ENCODE assay signal across 9 cellular contexts in genomic region chr3:45547764-45548683, GRCh38. TPM values are rescaled to one million over a fixed set of nuclear protein-coding genes. Genes with fewer than 3 reads are reported as not detected.
DNase-seq lines count a peak whose midpoint lies in the region; TF ChIP-seq lines count a peak whose summit lies in the region.
"Had no signal": no experiment of that assay in that cellular context is flagged by ENCODE, and none has a peak within 500 bp of the region (broad histone marks: within the 10 kb centered on the region; RNA-seq: fewer than 3 reads in every experiment).

No MANE protein-coding gene starts in this region.

- no peak overlapping the region for H3K18ac ChIP-seq in mesendoderm (ENCODE audit: low read length)

- peak; percentile 96 for DNase-seq in AG10803 (ENCODE audit: low read depth)
- DNase-seq in HS-5 (ENCODE audit: low read depth) = peak; percentile 42
- DNase-seq in myocyte (ENCODE audit: low read depth) = peak; percentile 61
- no peak for DNase-seq in mesendoderm
- no peak for DNase-seq in stimulated activated CD4-positive, alpha-beta T cell treated with anti-CD3 and anti-CD28 coated beads, Interleukin-4, amount 100 ng/mL, for 1 hour
- DNase-seq in DMS153 (lab: John Stamatoyannopoulos, UW) = no peak
- no peak for DNase-seq in A172 (ENCODE audit: low spot score)

- no peaks in the 10 kb centered on the region for H3K79me2 ChIP-seq in mesendoderm (ENCODE audit: control insufficient read depth, insufficient read depth, low read length)

- H2AK5ac ChIP-seq in mesendoderm (ENCODE audit: low read length) = no peak overlapping the region

- H3K23ac ChIP-seq in mesendoderm (ENCODE audit: low read length) = no peak overlapping the region

- no peak for TF ChIP-seq CTCF in AG10803 (conservative IDR thresholded peaks at IDR 0.05; ENCODE audit: low read length)

- no peak overlapping the region for H4K8ac ChIP-seq in mesendoderm (ENCODE audit: low read depth, low read length)

- H3K79me1 ChIP-seq in mesendoderm (ENCODE audit: low read length) = no peaks in the 10 kb centered on the region

- H3K9ac ChIP-seq in mesendoderm (ENCODE audit: low read length) = no peak overlapping the region

- no peak overlapping the region for H3K4me2 ChIP-seq in mesendoderm (ENCODE audit: low read length)

- no peak overlapping the region for H3K27ac ChIP-seq in mesendoderm (ENCODE audit: low read depth, low read length)
- H3K27ac ChIP-seq: tibial artery had no signal

- H3K4me3 ChIP-seq in AG10803 (ENCODE audit: low read length) (no peak overlapping the region), mesendoderm (ENCODE audit: low read length) (no peak overlapping the region)
- H3K4me3 ChIP-seq: tibial artery had no signal

- intact Hi-C loops in dendritic cell treated with granulocyte-macrophage colony-stimulating factor and Interleukin-4, amounts not matched to agents 40 ng/mL and 50 ng/mL, for 4 days (cut with micrococcal nuclease) = no loop called here

- no CpG with 5 or more reads among the region's 7 CpGs for WGBS in mesendoderm (ENCODE audit: extremely low coverage, insufficient coverage, low lambda C conversion rate)

- no peaks in the 10 kb centered on the region for H3K4me1 ChIP-seq in mesendoderm (ENCODE audit: control insufficient read depth, low read depth, low read length)

- no peak overlapping the region for H2BK120ac ChIP-seq in mesendoderm (ENCODE audit: low read depth, low read length)

- H2BK15ac ChIP-seq in mesendoderm (replicated peaks; ENCODE audit: low read depth) = no peak overlapping the region

- no peaks in the 10 kb centered on the region for H3K9me3 Mint-ChIP-seq in dendritic cell treated with granulocyte-macrophage colony-stimulating factor and Interleukin-4, amounts not matched to agents 40 ng/mL and 50 ng/mL, for 4 days

- no peak overlapping the region for H2BK5ac ChIP-seq in mesendoderm (ENCODE audit: low read length)

- peaks cover 73% of the 10 kb centered on the region for H3K4me1 Mint-ChIP-seq in dendritic cell treated with granulocyte-macrophage colony-stimulating factor and Interleukin-4, amounts not matched to agents 40 ng/mL and 50 ng/mL, for 4 days (ENCODE audit: low read depth)

- H3K36me3 ChIP-seq in mesendoderm (ENCODE audit: control insufficient read depth, insufficient read depth, low read length) = no peaks in the 10 kb centered on the region

- H3K36me3 Mint-ChIP-seq in dendritic cell treated with granulocyte-macrophage colony-stimulating factor and Interleukin-4, amounts not matched to agents 40 ng/mL and 50 ng/mL, for 4 days (ENCODE audit: low read depth) = peaks cover 11% of the 10 kb centered on the region

- no peak overlapping the region for H4K5ac ChIP-seq in mesendoderm (ENCODE audit: low read length)

- H3K27me3 Mint-ChIP-seq in dendritic cell treated with granulocyte-macrophage colony-stimulating factor and Interleukin-4, amounts not matched to agents 40 ng/mL and 50 ng/mL, for 4 days = no peaks in the 10 kb centered on the region

- no peak overlapping the region for H3K56ac ChIP-seq in mesendoderm (ENCODE audit: low read length)

- H3K27me3 ChIP-seq in mesendoderm (ENCODE audit: insufficient read depth, low read length, poor library complexity) = no peaks in the 10 kb centered on the region
- H3K27me3 ChIP-seq: tibial artery had no signal

- no peak overlapping the region for H3K4ac ChIP-seq in mesendoderm (ENCODE audit: low read depth, low read length)

- H3K4me3 Mint-ChIP-seq in dendritic cell treated with granulocyte-macrophage colony-stimulating factor and Interleukin-4, amounts not matched to agents 40 ng/mL and 50 ng/mL, for 4 days = no peak overlapping the region

- H3K27ac Mint-ChIP-seq in dendritic cell treated with granulocyte-macrophage colony-stimulating factor and Interleukin-4, amounts not matched to agents 40 ng/mL and 50 ng/mL, for 4 days = peak overlapping the region; percentile 82

RNA-seq across cellular contexts. Expression of gene LIMD1, which starts 46.5 kb away (rescaled TPM):
- total RNA-seq in myocyte = 29.2 and 35.9 TPM in 2 replicates
- 12.4 TPM for polyA plus RNA-seq in myocyte (2012)
- polyA plus RNA-seq in mesendoderm (2013, experiment 1 of 2) = 11.1 TPM
- polyA plus RNA-seq in mesendoderm (2013, experiment 2 of 2) = 11.8 TPM
- 8.7 TPM in 2 replicates for total RNA-seq in A172 (2014; rRNA removed; shearing (Covaris generic))

Comparison
In these comparisons a context has a peak if more than half of its experiments do, and no peak if none do; other contexts are left out.
1. DNase-seq: peak in AG10803 (single experiment), HS-5 (single experiment) and myocyte (single experiment); none in mesendoderm (single experiment), stimulated activated CD4-positive, alpha-beta T cell treated with anti-CD3 and anti-CD28 coated beads, Interleukin-4, amount 100 ng/mL, for 1 hour (single experiment), DMS153 (single experiment) and A172 (single experiment).